ENCODE assay signal across 8 cellular contexts in the genomic region with DNA sequence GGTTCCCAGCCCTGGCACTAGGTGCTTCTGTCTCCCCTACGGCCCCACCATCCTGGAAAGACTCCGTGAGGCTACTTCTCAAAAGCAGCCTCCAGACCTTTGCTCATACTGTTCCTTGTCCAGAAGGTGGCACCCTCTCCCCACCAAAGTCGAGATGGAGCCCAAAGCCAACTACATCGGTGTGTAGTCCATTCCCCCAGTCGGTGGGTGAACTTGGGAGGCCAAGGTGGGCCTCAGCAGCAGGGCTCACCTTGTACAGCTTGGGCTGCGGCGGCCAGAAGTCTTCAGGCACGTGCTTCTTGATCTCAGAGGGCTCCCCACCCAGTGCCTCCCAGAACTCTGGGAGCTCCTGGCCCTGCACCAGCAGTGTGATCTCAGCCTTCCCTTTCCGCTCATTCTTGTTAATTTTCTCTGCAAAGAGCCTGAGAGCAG. TPM values are rescaled to one million over a fixed set of nuclear protein-coding genes. Genes with fewer than 3 reads are reported as not detected.
DNase-seq lines count a peak whose midpoint lies in the region; ATAC-seq and TF ChIP-seq lines count a peak whose summit lies in the region.

No MANE protein-coding gene starts in this region.

- CTCF ChIA-PET in CD8-positive, alpha-beta memory T cell (lab: Charles Lee), result interaction anchor here (0.9 to 1.5 kb wide), 3 partner anchors 9 to 75 kb away, joined by 3 to 4 read pairs (median 3); no protein-coding TSS in a partner anchor
- CTCF ChIA-PET in OCI-LY7 (lab: Charles Lee; ENCODE audit: unreplicated experiment), result no interaction called here

- ATAC-seq in esophagus mucosa, result peak; percentile 47
- ATAC-seq in natural killer cell treated with Interleukin-12 subunit alpha and Interleukin-12 subunit beta and Interleukin-15 and Interleukin-18, amount 100 ng/mL, for 72 hours, result peak; percentile 48 to 53
- no peak for ATAC-seq in HG03521 (IDR thresholded peaks at IDR 0.05; ENCODE audit: unreplicated experiment)

- H3K4me3 ChIP-seq in CD8-positive, alpha-beta memory T cell (ENCODE audit: low read length), result no peak overlapping the region
- H3K4me3 ChIP-seq in OCI-LY7 (ENCODE audit: low read depth, low read length, poor library complexity, severe bottlenecking), result no peak overlapping the region
- no peak overlapping the region for H3K4me3 ChIP-seq in suprapubic skin

- H2AFZ ChIP-seq in OCI-LY7 (ENCODE audit: low read length), result no peak overlapping the region

- peaks cover 53% of the 10 kb centered on the region for H3K36me3 ChIP-seq in CD8-positive, alpha-beta memory T cell (ENCODE audit: insufficient read depth, low read length)
- H3K36me3 ChIP-seq in OCI-LY7 (ENCODE audit: insufficient read depth, low read length) (peaks cover 74% of the 10 kb centered on the region), suprapubic skin (peaks cover 85% of the 10 kb centered on the region)

- no peak for TF ChIP-seq POLR2A in suprapubic skin (IDR thresholded peaks at IDR 0.05)

- H3K27me3 Mint-ChIP-seq in CD8-positive, alpha-beta memory T cell, result peaks cover 0 to 2% of the 10 kb centered on the region in 2 donors
- H3K27me3 Mint-ChIP-seq in natural killer cell treated with Interleukin-12 subunit alpha and Interleukin-12 subunit beta and Interleukin-15 and Interleukin-18, amount 100 ng/mL, for 72 hours, result no peaks in the 10 kb centered on the region

- peak overlapping the region in 7 of 8 donors; percentile 10 to 84 (median 81) for H3K27ac Mint-ChIP-seq in CD8-positive, alpha-beta memory T cell
- peak overlapping the region in 1 of 2 donors; percentile 11 for H3K27ac Mint-ChIP-seq in natural killer cell treated with Interleukin-12 subunit alpha and Interleukin-12 subunit beta and Interleukin-15 and Interleukin-18, amount 100 ng/mL, for 72 hours

- H3K79me2 ChIP-seq in OCI-LY7 (ENCODE audit: insufficient read depth, low read depth, low read length), result no peaks in the 10 kb centered on the region

- peak overlapping the region in 1 of 7 donors; percentile 37 for H3K4me3 Mint-ChIP-seq in CD8-positive, alpha-beta memory T cell
- H3K4me3 Mint-ChIP-seq in natural killer cell treated with Interleukin-12 subunit alpha and Interleukin-12 subunit beta and Interleukin-15 and Interleukin-18, amount 100 ng/mL, for 72 hours, result no peak overlapping the region

- BruUV-seq in OCI-LY7 (replicated peaks; lab: Mats Ljungman, UMichigan), result no TSS peak

- H3K4me1 Mint-ChIP-seq in CD8-positive, alpha-beta memory T cell, result peaks cover 3 to 4% (median 3%) of the 10 kb centered on the region in 3 donors
- peaks cover 0 to 4% of the 10 kb centered on the region in 2 donors for H3K4me1 Mint-ChIP-seq in natural killer cell treated with Interleukin-12 subunit alpha and Interleukin-12 subunit beta and Interleukin-15 and Interleukin-18, amount 100 ng/mL, for 72 hours (ENCODE audit: low read depth in 2 of 2)

- TF ChIP-seq CTCF in OCI-LY7 (conservative IDR thresholded peaks at IDR 0.05; ENCODE audit: low read length) (peak; percentile 89), suprapubic skin (IDR thresholded peaks at IDR 0.05) (peak; percentile 24 to 56)

- WGBS in suprapubic skin, result 21% methylated on average over 9 of the region's 9 CpGs

- intact Hi-C loops in OCI-LY7 (cut with micrococcal nuclease; ENCODE audit: unreplicated experiment), result loop anchor here (5.0 kb wide), 1 partner anchor 69 kb away; the partner anchor contains the start of gene SMCR8

- no peaks in the 10 kb centered on the region for H3K4me1 ChIP-seq in CD8-positive, alpha-beta memory T cell (ENCODE audit: insufficient read depth, low read length)
- no peaks in the 10 kb centered on the region for H3K4me1 ChIP-seq in OCI-LY7 (ENCODE audit: insufficient read depth, low read length, poor library complexity, severe bottlenecking)
- peaks cover 43% of the 10 kb centered on the region for H3K4me1 ChIP-seq in suprapubic skin

- H3K4me2 ChIP-seq in OCI-LY7 (ENCODE audit: low read length), result no peak overlapping the region

- H3K9me3 Mint-ChIP-seq in CD8-positive, alpha-beta memory T cell, result no peaks in the 10 kb centered on the region
- H3K9me3 Mint-ChIP-seq in natural killer cell treated with Interleukin-12 subunit alpha and Interleukin-12 subunit beta and Interleukin-15 and Interleukin-18, amount 100 ng/mL, for 72 hours, result no peaks in the 10 kb centered on the region

- H3K9me2 ChIP-seq in OCI-LY7 (ENCODE audit: insufficient read depth, low read length), result no peaks in the 10 kb centered on the region

- no peaks in the 10 kb centered on the region for H3K27me3 ChIP-seq in CD8-positive, alpha-beta memory T cell (ENCODE audit: insufficient read depth, low read length, poor library complexity, severe bottlenecking)
- no peaks in the 10 kb centered on the region for H3K27me3 ChIP-seq in suprapubic skin

- H3K36me3 Mint-ChIP-seq in CD8-positive, alpha-beta memory T cell, result peaks cover 7 to 87% (median 13%) of the 10 kb centered on the region in 3 donors
- peaks cover 5% of the 10 kb centered on the region for H3K36me3 Mint-ChIP-seq in natural killer cell treated with Interleukin-12 subunit alpha and Interleukin-12 subunit beta and Interleukin-15 and Interleukin-18, amount 100 ng/mL, for 72 hours

- peak; percentile 29 to 76 (median 53) for DNase-seq in CD8-positive, alpha-beta memory T cell
- DNase-seq in HPDE6-E6E7 (ENCODE audit: extremely low spot score) (peak; percentile 76), OCI-LY7 (ENCODE audit: low spot score) (peak; percentile 81), suprapubic skin (ENCODE audit: low spot score in 2 of 2) (no peak)
- DNase-seq in activated T-cell treated with anti-CD3 and anti-CD28 coated beads, Interleukin-2, amount 50 U/mL, for 1 hour, result peak; percentile 70
- DNase-seq in natural killer cell treated with Interleukin-12 subunit alpha and Interleukin-12 subunit beta and Interleukin-15 and Interleukin-18, amount 100 ng/mL, for 72 hours (ENCODE audit: low spot score), result peak; percentile 74

- no peak for TF ChIP-seq EP300 in suprapubic skin (IDR thresholded peaks at IDR 0.05)

- no peaks in the 10 kb centered on the region for H4K20me1 ChIP-seq in OCI-LY7 (ENCODE audit: insufficient read depth, low read length)

- POLR2A ChIA-PET in CD8-positive, alpha-beta memory T cell (lab: Charles Lee), result no interaction called here
- POLR2A ChIA-PET in OCI-LY7 (lab: Charles Lee), result no interaction called here

- H3K27ac ChIP-seq in CD8-positive, alpha-beta memory T cell (ENCODE audit: low read depth, low read length), result no peak overlapping the region
- H3K27ac ChIP-seq in OCI-LY7 (ENCODE audit: low read depth, low read length, poor library complexity, severe bottlenecking) (no peak overlapping the region), suprapubic skin (no peak overlapping the region)

- H3K9me3 ChIP-seq in CD8-positive, alpha-beta memory T cell (ENCODE audit: low read length), result no peaks in the 10 kb centered on the region
- H3K9me3 ChIP-seq in OCI-LY7 (ENCODE audit: low read length) (no peaks in the 10 kb centered on the region), suprapubic skin (no peaks in the 10 kb centered on the region)

RNA-seq across cellular contexts. Expression of gene FLII, which starts 10.2 kb away (rescaled TPM):
- 100 to 1,000 TPM; 278 to 299 TPM for total RNA-seq in CD8-positive, alpha-beta memory T cell
- 216 TPM for polyA plus RNA-seq in CD8-positive, alpha-beta memory T cell
- 141 and 155 TPM in 2 replicates for total RNA-seq in OCI-LY7 (2014; rRNA removed; shearing (Covaris generic))
- total RNA-seq in OCI-LY7 (2022), result 219 and 235 TPM in 2 replicates
- 210 TPM for total RNA-seq in esophagus mucosa
- 100 to 1,000 TPM; 247 to 285 TPM for total RNA-seq in natural killer cell treated with Interleukin-12 subunit alpha and Interleukin-12 subunit beta and Interleukin-15 and Interleukin-18, amount 100 ng/mL, for 72 hours
- total RNA-seq in suprapubic skin, result 100 to 1,000 TPM; 254 to 350 (median 291) TPM

RNA-seq across cellular contexts. Expression of gene MIEF2, which starts 12.1 kb away (rescaled TPM):
- total RNA-seq in CD8-positive, alpha-beta memory T cell, result 1 to 10 TPM; 5.5 to 5.6 TPM
- 14.1 TPM for polyA plus RNA-seq in CD8-positive, alpha-beta memory T cell
- 7.6 and 7.9 TPM in 2 replicates for total RNA-seq in OCI-LY7 (2014; rRNA removed; shearing (Covaris generic))
- total RNA-seq in OCI-LY7 (2022) (11.8 and 12.7 TPM in 2 replicates), esophagus mucosa (6.3 TPM), suprapubic skin (10 to 100 TPM; 19.5 to 39.2 (median 27.5) TPM)
- 1 to 10 TPM; 6.8 to 8.1 TPM for total RNA-seq in natural killer cell treated with Interleukin-12 subunit alpha and Interleukin-12 subunit beta and Interleukin-15 and Interleukin-18, amount 100 ng/mL, for 72 hours

RNA-seq across cellular contexts. Expression of gene LLGL1, which starts 22.9 kb away (rescaled TPM):
- total RNA-seq in CD8-positive, alpha-beta memory T cell, result 10 to 100 TPM; 24.3 to 26.3 TPM
- 1.5 TPM for polyA plus RNA-seq in CD8-positive, alpha-beta memory T cell
- total RNA-seq in OCI-LY7 (2014; rRNA removed; shearing (Covaris generic)), result 11.9 and 14.1 TPM in 2 replicates
- total RNA-seq in OCI-LY7 (2022) (19.9 and 20.8 TPM in 2 replicates), esophagus mucosa (17.6 TPM), suprapubic skin (10 to 100 TPM; 27.7 to 37.1 (median 32.8) TPM)
- total RNA-seq in natural killer cell treated with Interleukin-12 subunit alpha and Interleukin-12 subunit beta and Interleukin-15 and Interleukin-18, amount 100 ng/mL, for 72 hours, result 10 to 100 TPM; 16.6 to 23.0 TPM

Comparison
In these comparisons a context has a peak if more than half of its experiments do, and no peak if none do; other contexts are left out.
1. DNase-seq: peak in CD8-positive, alpha-beta memory T cell (5 of 5), HPDE6-E6E7 (single experiment), OCI-LY7 (single experiment), activated T-cell treated with anti-CD3 and anti-CD28 coated beads, Interleukin-2, amount 50 U/mL, for 1 hour (single experiment) and natural killer cell treated with Interleukin-12 subunit alpha and Interleukin-12 subunit beta and Interleukin-15 and Interleukin-18, amount 100 ng/mL, for 72 hours (single experiment); none in suprapubic skin (0 of 2).